Comparison of ENCODE assay signal across 8 cellular contexts in genomic region chr2:134261398-134262131, GRCh38. TPM values are rescaled to one million over a fixed set of nuclear protein-coding genes. Genes with fewer than 3 reads are reported as not detected.
DNase-seq lines count a peak whose midpoint lies in the region; ATAC-seq lines count a peak whose summit lies in the region.

No MANE protein-coding gene starts in this region.

- peaks cover 0 to 3% (median 2%) of the 10 kb centered on the region in 3 donors for H3K27me3 ChIP-seq in skeletal muscle tissue (ENCODE audit: control insufficient read depth in 3 of 3, insufficient read depth in 3 of 3, low read length in 3 of 3)

- DNase-seq in activated naive CD4-positive, alpha-beta T cell treated with Interleukin-2 at 50 U/mL for 16 hours = no peak
- no peak for DNase-seq in central memory CD8-positive, alpha-beta T cell (ENCODE audit: low spot score in 2 of 2)
- DNase-seq in hippocampal formation (lab: John Stamatoyannopoulos, UW) (no peak), hepatic stellate cell (ENCODE audit: low spot score) (no peak), dedifferentiated amniotic fluid mesenchymal stem cell (ENCODE audit: extremely low spot score) (no peak)

- H3K36me3 ChIP-seq in skeletal muscle tissue (ENCODE audit: control insufficient read depth in 3 of 3, insufficient read depth in 3 of 3, low read length in 3 of 3) = no peaks in the 10 kb centered on the region

- no peak overlapping the region for H3K9ac ChIP-seq in skeletal muscle tissue (ENCODE audit: low read depth in 1 of 3, low read length in 3 of 3)

- no peaks in the 10 kb centered on the region for H3K27me3 Mint-ChIP-seq in activated naive CD4-positive, alpha-beta T cell treated with anti-CD3 and anti-CD28 coated beads, Interleukin-2, amount 50 U/mL, for 24 hours
- no peaks in the 10 kb centered on the region for H3K27me3 Mint-ChIP-seq in central memory CD8-positive, alpha-beta T cell

- H3K4me1 Mint-ChIP-seq in activated naive CD4-positive, alpha-beta T cell treated with anti-CD3 and anti-CD28 coated beads, Interleukin-2, amount 50 U/mL, for 24 hours = peaks cover 72% of the 10 kb centered on the region
- peaks cover 57% of the 10 kb centered on the region for H3K4me1 Mint-ChIP-seq in central memory CD8-positive, alpha-beta T cell

- peaks cover 15 to 28% (median 18%) of the 10 kb centered on the region in 3 donors for H3K4me1 ChIP-seq in skeletal muscle tissue (ENCODE audit: control insufficient read depth in 3 of 3, insufficient read depth in 3 of 3, low read length in 3 of 3)

- H3K9me3 ChIP-seq in skeletal muscle tissue (ENCODE audit: control insufficient read depth in 3 of 3, low read length in 3 of 3) = no peaks in the 10 kb centered on the region

- peak; percentile 68 for ATAC-seq in HG03354 (IDR thresholded peaks at IDR 0.05; ENCODE audit: poor library complexity, severe bottlenecking, unreplicated experiment)
- ATAC-seq in central memory CD8-positive, alpha-beta T cell (replicated peaks; ENCODE audit: extremely low read depth, poor library complexity, severe bottlenecking) = no peak

- H3K36me3 Mint-ChIP-seq in activated naive CD4-positive, alpha-beta T cell treated with anti-CD3 and anti-CD28 coated beads, Interleukin-2, amount 50 U/mL, for 24 hours = peaks cover 7% of the 10 kb centered on the region
- H3K36me3 Mint-ChIP-seq in central memory CD8-positive, alpha-beta T cell (ENCODE audit: insufficient read depth) = peaks cover 15% of the 10 kb centered on the region

- peak overlapping the region; percentile 8 for H3K27ac ChIP-seq in skeletal muscle tissue (ENCODE audit: low read depth, low read length)

- H3K27ac Mint-ChIP-seq in activated naive CD4-positive, alpha-beta T cell treated with anti-CD3 and anti-CD28 coated beads, Interleukin-2, amount 50 U/mL, for 24 hours = peak overlapping the region; percentile 31
- H3K27ac Mint-ChIP-seq in central memory CD8-positive, alpha-beta T cell (ENCODE audit: low read depth) = peak overlapping the region; percentile 3

- no peak overlapping the region for H3K4me3 ChIP-seq in skeletal muscle tissue (ENCODE audit: low read length in 3 of 3)

- peak overlapping the region; percentile 21 for H3K4me3 Mint-ChIP-seq in activated naive CD4-positive, alpha-beta T cell treated with anti-CD3 and anti-CD28 coated beads, Interleukin-2, amount 50 U/mL, for 24 hours
- no peak overlapping the region for H3K4me3 Mint-ChIP-seq in central memory CD8-positive, alpha-beta T cell

- no peaks in the 10 kb centered on the region for H3K9me3 Mint-ChIP-seq in activated naive CD4-positive, alpha-beta T cell treated with anti-CD3 and anti-CD28 coated beads, Interleukin-2, amount 50 U/mL, for 24 hours
- H3K9me3 Mint-ChIP-seq in central memory CD8-positive, alpha-beta T cell = no peaks in the 10 kb centered on the region

RNA-seq across cellular contexts. Expression of gene MGAT5, which starts 7.7 kb away (rescaled TPM):
- total RNA-seq in skeletal muscle tissue = 37.6 TPM
